ENCODE assay signal across 10 cellular contexts in genomic region chr17:60173304-60173807, GRCh38. TPM values are rescaled to one million over a fixed set of nuclear protein-coding genes. Genes with fewer than 3 reads are reported as not detected.
DNase-seq lines count a peak whose midpoint lies in the region; ATAC-seq and TF ChIP-seq lines count a peak whose summit lies in the region.
"Had no signal": no experiment of that assay in that cellular context is flagged by ENCODE, and none has a peak within 500 bp of the region (broad histone marks: within the 10 kb centered on the region; RNA-seq: fewer than 3 reads in every experiment).

No MANE protein-coding gene starts in this region.

- no peak overlapping the region for H3K4me3 Mint-ChIP-seq in activated naive CD8-positive, alpha-beta T cell treated with anti-CD3 and anti-CD28 coated beads for 36 hours
- no peak overlapping the region for H3K4me3 Mint-ChIP-seq in activated CD4-positive, alpha-beta memory T cell treated with anti-CD3 and anti-CD28 coated beads for 36 hours
- H3K4me3 Mint-ChIP-seq: natural killer cell had no signal

- no peak overlapping the region for H3K27ac ChIP-seq in Karpas-422 (ENCODE audit: low read length)
- no peak overlapping the region for H3K27ac ChIP-seq in ascending aorta
- no peak overlapping the region for H3K27ac ChIP-seq in coronary artery

- H3K4me1 ChIP-seq in Karpas-422 (ENCODE audit: low read length) (peaks cover 19% of the 10 kb centered on the region), ascending aorta (no peaks in the 10 kb centered on the region)

- no peak overlapping the region for H2AFZ ChIP-seq in Karpas-422 (ENCODE audit: low read length)

- H3K4me2 ChIP-seq in Karpas-422 (ENCODE audit: low read depth, low read length, poor library complexity, severe bottlenecking): no peak overlapping the region

- peaks cover 17% of the 10 kb centered on the region for H3K4me1 Mint-ChIP-seq in activated naive CD8-positive, alpha-beta T cell treated with anti-CD3 and anti-CD28 coated beads for 36 hours
- peaks cover 19% of the 10 kb centered on the region for H3K4me1 Mint-ChIP-seq in activated CD4-positive, alpha-beta memory T cell treated with anti-CD3 and anti-CD28 coated beads for 36 hours (ENCODE audit: low read depth)

- H3K27me3 Mint-ChIP-seq in activated naive CD8-positive, alpha-beta T cell treated with anti-CD3 and anti-CD28 coated beads for 36 hours: no peaks in the 10 kb centered on the region
- no peaks in the 10 kb centered on the region for H3K27me3 Mint-ChIP-seq in activated CD4-positive, alpha-beta memory T cell treated with anti-CD3 and anti-CD28 coated beads for 36 hours

- intact Hi-C loops in ascending aorta (cut with DNase I): no loop called here
- intact Hi-C loops in activated CD4-positive, alpha-beta memory T cell treated with anti-CD3 and anti-CD28 coated beads for 36 hours (cut with micrococcal nuclease): no loop called here

- no peaks in the 10 kb centered on the region for H4K20me1 ChIP-seq in Karpas-422 (ENCODE audit: insufficient read depth, low read depth, low read length)

- POLR2A ChIA-PET in activated CD4-positive, alpha-beta memory T cell treated with anti-CD3 and anti-CD28 coated beads for 36 hours (lab: Charles Lee): no interaction called here

- DNase-seq in COR-L47 (lab: John Stamatoyannopoulos, UW) (peak; percentile 4), Karpas-422 (peak; percentile 69), left lobe of liver (ENCODE audit: low spot score) (peak; percentile 11), ascending aorta (ENCODE audit: low spot score in 2 of 2) (no peak), coronary artery (ENCODE audit: low spot score) (no peak)
- DNase-seq in activated naive CD8-positive, alpha-beta T cell treated with anti-CD3 and anti-CD28 coated beads for 36 hours: no peak
- no peak for DNase-seq in activated CD4-positive, alpha-beta memory T cell treated with anti-CD3 and anti-CD28 coated beads for 36 hours
- DNase-seq: activated CD4-positive, alpha-beta T cell treated with anti-CD3 and anti-CD28 coated beads, Interleukin-2, amount 50 U/mL, for 48 hours; natural killer cell had no signal

- no peaks in the 10 kb centered on the region for H3K9me2 ChIP-seq in Karpas-422 (replicated peaks; ENCODE audit: insufficient read depth, low read length)

- no peak overlapping the region for H3K4me3 ChIP-seq in Karpas-422 (ENCODE audit: low read length)
- H3K4me3 ChIP-seq in ascending aorta: no peak overlapping the region
- H3K4me3 ChIP-seq in coronary artery: no peak overlapping the region

- H3K27me3 ChIP-seq in Karpas-422 (ENCODE audit: low read length) (no peaks in the 10 kb centered on the region), ascending aorta (no peaks in the 10 kb centered on the region)

- peaks cover 3% of the 10 kb centered on the region for H3K36me3 Mint-ChIP-seq in activated naive CD8-positive, alpha-beta T cell treated with anti-CD3 and anti-CD28 coated beads for 36 hours
- H3K36me3 Mint-ChIP-seq in activated CD4-positive, alpha-beta memory T cell treated with anti-CD3 and anti-CD28 coated beads for 36 hours: no peaks in the 10 kb centered on the region
- H3K36me3 Mint-ChIP-seq: natural killer cell had no signal

- ATAC-seq in left lobe of liver (no peak), GM21576 (IDR thresholded peaks at IDR 0.05; ENCODE audit: unreplicated experiment) (no peak)
- ATAC-seq: natural killer cell had no signal

- H3K36me3 ChIP-seq in Karpas-422 (ENCODE audit: insufficient read depth, low read length) (no peaks in the 10 kb centered on the region), ascending aorta (peaks cover 4 to 11% of the 10 kb centered on the region in 2 donors)

- H3K9me3 Mint-ChIP-seq in activated naive CD8-positive, alpha-beta T cell treated with anti-CD3 and anti-CD28 coated beads for 36 hours: no peaks in the 10 kb centered on the region
- H3K9me3 Mint-ChIP-seq in activated CD4-positive, alpha-beta memory T cell treated with anti-CD3 and anti-CD28 coated beads for 36 hours: no peaks in the 10 kb centered on the region
- H3K9me3 Mint-ChIP-seq: natural killer cell had no signal

- H3K9ac ChIP-seq in Karpas-422 (ENCODE audit: low read length): no peak overlapping the region

- H3K27ac Mint-ChIP-seq in activated naive CD8-positive, alpha-beta T cell treated with anti-CD3 and anti-CD28 coated beads for 36 hours: peak overlapping the region; percentile 7
- no peak overlapping the region for H3K27ac Mint-ChIP-seq in activated CD4-positive, alpha-beta memory T cell treated with anti-CD3 and anti-CD28 coated beads for 36 hours
- H3K27ac Mint-ChIP-seq: natural killer cell had no signal

- H3K9me3 ChIP-seq in Karpas-422 (ENCODE audit: low read length) (no peaks in the 10 kb centered on the region), ascending aorta (no peaks in the 10 kb centered on the region)

- H3K79me2 ChIP-seq in Karpas-422 (ENCODE audit: low read length): no peaks in the 10 kb centered on the region

- CTCF ChIA-PET in activated CD4-positive, alpha-beta memory T cell treated with anti-CD3 and anti-CD28 coated beads for 36 hours (lab: Charles Lee): interaction anchor here (0.6 to 1.0 kb wide), 3 partner anchors 32 to 248 kb away, joined by 3 to 4 read pairs (median 3); no protein-coding TSS in a partner anchor

- TF ChIP-seq CTCF in ascending aorta (IDR thresholded peaks at IDR 0.05) (no peak), coronary artery (IDR thresholded peaks at IDR 0.05) (no peak)

RNA-seq across cellular contexts. Expression of gene CA4, which starts 23.6 kb away (rescaled TPM):
- not detected in 2 replicates for total RNA-seq in Karpas-422 (2014; rRNA removed; shearing (Covaris generic); ENCODE audit: low replicate concordance)
- total RNA-seq in activated naive CD8-positive, alpha-beta T cell treated with anti-CD3 and anti-CD28 coated beads for 36 hours: not detected
- total RNA-seq in left lobe of liver (0.53 TPM), ascending aorta (35.3 TPM)
- total RNA-seq in activated CD4-positive, alpha-beta memory T cell treated with anti-CD3 and anti-CD28 coated beads for 36 hours: not detected

Comparison
In these comparisons a context has a peak if more than half of its experiments do, and no peak if none do; other contexts are left out.
1. DNase-seq: peak in COR-L47 (single experiment), Karpas-422 (single experiment) and left lobe of liver (single experiment); none in activated naive CD8-positive, alpha-beta T cell treated with anti-CD3 and anti-CD28 coated beads for 36 hours (single experiment), ascending aorta (0 of 2), coronary artery (single experiment) and activated CD4-positive, alpha-beta memory T cell treated with anti-CD3 and anti-CD28 coated beads for 36 hours (single experiment).
2. RNA of gene CA4, which starts 23.6 kb away (total RNA-seq): 35.3 TPM in ascending aorta (single experiment); 0.53 TPM in left lobe of liver (single experiment), not detected in Karpas-422, not detected in activated naive CD8-positive, alpha-beta T cell treated with anti-CD3 and anti-CD28 coated beads for 36 hours and not detected in activated CD4-positive, alpha-beta memory T cell treated with anti-CD3 and anti-CD28 coated beads for 36 hours; every median in the first group is over 10 times any median in the second.